26 cellular contexts compared by ENCODE assay signal in the genomic region with DNA sequence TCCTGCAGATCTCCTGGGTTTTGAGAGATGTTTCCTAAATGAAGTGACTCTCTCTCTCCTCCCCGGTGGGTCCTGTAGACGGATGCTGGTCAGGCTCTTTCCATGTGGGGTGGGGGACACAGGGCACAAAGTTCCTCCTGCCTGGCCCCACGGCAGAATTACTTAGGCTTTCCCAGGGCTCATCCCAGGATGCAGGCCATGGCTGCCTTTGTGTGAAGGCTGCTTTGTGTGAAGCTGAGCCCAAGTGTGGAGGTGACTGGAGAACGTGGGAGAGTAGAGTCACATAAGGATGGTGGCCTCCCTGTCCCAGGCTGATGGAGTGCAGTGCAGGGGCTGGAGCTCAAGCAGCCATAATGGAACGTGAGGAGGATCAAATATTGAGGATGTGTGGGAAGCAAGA.
"Had no signal": no experiment of that assay in that cellular context is flagged by ENCODE, and none has a peak within 500 bp of the region (broad histone marks: within the 10 kb centered on the region; RNA-seq: fewer than 3 reads in every experiment).

No MANE protein-coding gene starts in this region.

- DNase-seq: activated CD4-positive, alpha-beta memory T cell treated with anti-CD3 and anti-CD28 coated beads for 36 hours; activated CD4-positive, alpha-beta T cell treated with anti-CD3 and anti-CD28 coated beads for 36 hours; activated CD4-positive, alpha-beta T cell treated with anti-CD3 and anti-CD28 coated beads, Interleukin-2, amount 10 ng/mL, durations not matched to agents 24 days and 14 days; activated CD4-positive, CD25-positive, alpha-beta regulatory T cell; activated CD4-positive, CD25-positive, alpha-beta regulatory T cell treated with anti-CD3 and anti-CD28 coated beads, Interleukin-2, amount 50 U/mL, for 72 hours; activated CD8-positive, alpha-beta T cell treated with anti-CD3 and anti-CD28 coated beads, Interleukin-2, amount 10 ng/mL, durations not matched to agents 7 days and 5 days; activated gamma-delta T cell; activated naive CD4-positive, alpha-beta T cell; activated naive CD4-positive, alpha-beta T cell treated with anti-CD3 and anti-CD28 coated beads, Interleukin-2, amount 10 ng/mL, durations not matched to agents 7 days and 5 days; activated naive CD8-positive, alpha-beta T cell treated with anti-CD3 and anti-CD28 coated beads, Interleukin-2, amount 10 ng/mL, durations not matched to agents 7 days and 5 days; activated T-cell treated with anti-CD3 and anti-CD28 coated beads, Interleukin-2, amount 50 U/mL, for 4 hours; anterior cingulate cortex; brain microvascular endothelial cell; dorsolateral prefrontal cortex; effector CD4-positive, alpha-beta T cell; effector memory CD8-positive, alpha-beta T cell; erythroblast; esophagus squamous epithelium; foreskin melanocyte; T-helper 2 cell had no signal

- H3K27ac ChIP-seq: brain microvascular endothelial cell, coronary artery, dorsolateral prefrontal cortex, esophagus squamous epithelium, gastroesophageal sphincter had no signal

- FAIRE-seq: astrocyte, bronchial epithelial cell had no signal

- ATAC-seq: activated CD4-positive, alpha-beta T cell treated with anti-CD3 and anti-CD28 coated beads for 36 hours; activated CD8-positive, alpha-beta T cell treated with anti-CD3 and anti-CD28 coated beads, Interleukin-2, amount 10 ng/mL, durations not matched to agents 7 days and 5 days; activated naive CD4-positive, alpha-beta T cell treated with anti-CD3 and anti-CD28 coated beads, Interleukin-2, amount 50 U/mL, for 72 hours; activated T-cell treated with anti-CD3 and anti-CD28 coated beads, Interleukin-2, amount 50 U/mL, for 4 hours; activated T-helper 17 cell treated with anti-CD3 and anti-CD28 coated beads, Interleukin-2, amount 50 U/mL, for 72 hours; effector memory CD8-positive, alpha-beta T cell; gastroesophageal sphincter had no signal

- H3K9me3 ChIP-seq: esophagus squamous epithelium, gastroesophageal sphincter had no signal

- H3K4me1 ChIP-seq: esophagus squamous epithelium, gastroesophageal sphincter had no signal

- H3K36me3 ChIP-seq: brain microvascular endothelial cell, esophagus squamous epithelium, gastroesophageal sphincter had no signal

- H3K4me3 ChIP-seq: coronary artery, dorsolateral prefrontal cortex, esophagus squamous epithelium, gastroesophageal sphincter had no signal

- H3K27me3 ChIP-seq: brain microvascular endothelial cell, gastroesophageal sphincter had no signal
